ENCODE assay signal across 1 cellular context in genomic region chr16:67893791-67894399, GRCh38.
TF ChIP-seq lines count a peak whose summit lies in the region.

No MANE protein-coding gene starts in this region.

TF ChIP-seq in HepG2, 621 proteins besides CTCF, POLR2A, EP300 and RAD21 (continued from another document):
- TF ChIP-seq REST (IDR thresholded peaks at IDR 0.05; ENCODE audit: borderline replicate concordance in 1 of 2, low read depth in 1 of 2, low read length in 2 of 2) (no peak), ZBTB38 (CRISPR knock-in tag; IDR thresholded peaks at IDR 0.05) (no peak), BORCS8-MEF2B (CRISPR knock-in tag; IDR thresholded peaks at IDR 0.05) (no peak), ZBED4 (CRISPR knock-in tag; IDR thresholded peaks at IDR 0.05; ENCODE audit: borderline replicate concordance) (no peak), ZNF451 (CRISPR knock-in tag; IDR thresholded peaks at IDR 0.05) (no peak), ZNF251 (CRISPR knock-in tag; IDR thresholded peaks at IDR 0.05) (no peak), TFDP2 (CRISPR knock-in tag; IDR thresholded peaks at IDR 0.05) (no peak), ZNF550 (CRISPR knock-in tag; IDR thresholded peaks at IDR 0.05; ENCODE audit: borderline replicate concordance) (no peak), HINFP (CRISPR knock-in tag; IDR thresholded peaks at IDR 0.05; ENCODE audit: low read depth) (no peak), HMG20B (CRISPR knock-in tag; conservative IDR thresholded peaks at IDR 0.05) (no peak; the same call in 1 of the 2 replicates), ZSCAN9 (CRISPR knock-in tag; IDR thresholded peaks at IDR 0.05; ENCODE audit: borderline replicate concordance) (no peak), PHF8 (CRISPR knock-in tag; IDR thresholded peaks at IDR 0.05) (no peak), MATR3 (CRISPR knock-in tag; IDR thresholded peaks at IDR 0.05) (no peak), TSC22D2 (CRISPR knock-in tag; IDR thresholded peaks at IDR 0.05; ENCODE audit: borderline replicate concordance) (no peak), PHB2 (IDR thresholded peaks at IDR 0.05; ENCODE audit: partially characterized antibody) (no peak)
TF ChIP-seq in HepG2: peak in this region for 41.
